ENCODE assay signal across 11 cellular contexts in genomic region chr2:173970421-173971042, GRCh38.
"Had no signal": no experiment of that assay in that cellular context is flagged by ENCODE, and none has a peak within 500 bp of the region (broad histone marks: within the 10 kb centered on the region; RNA-seq: fewer than 3 reads in every experiment).

No MANE protein-coding gene starts in this region.

- H3K36me3 Mint-ChIP-seq: activated CD4-positive, alpha-beta memory T cell treated with anti-CD3 and anti-CD28 coated beads for 36 hours; naive thymus-derived CD8-positive, alpha-beta T cell had no signal

- ATAC-seq: gastroesophageal sphincter; naive thymus-derived CD8-positive, alpha-beta T cell had no signal

- H3K4me3 ChIP-seq: gastroesophageal sphincter, left ventricle myocardium inferior, suprapubic skin, upper lobe of left lung had no signal

- H3K27me3 Mint-ChIP-seq: stimulated activated naive CD8-positive, alpha-beta T cell treated with anti-CD3 and anti-CD28 coated beads, Interleukin-15, Interleukin-2, amounts not matched to agents 100 ng/mL and 50 ng/mL, for 24 hours had no signal

- H3K9me3 Mint-ChIP-seq: activated CD4-positive, alpha-beta memory T cell treated with anti-CD3 and anti-CD28 coated beads for 36 hours; activated T-cell treated with anti-CD3 and anti-CD28 coated beads, Interleukin-2, amount 50 U/mL, for 24 hours; naive thymus-derived CD8-positive, alpha-beta T cell; stimulated activated naive CD8-positive, alpha-beta T cell treated with anti-CD3 and anti-CD28 coated beads, Interleukin-15, Interleukin-2, amounts not matched to agents 100 ng/mL and 50 ng/mL, for 24 hours had no signal

- H3K27me3 ChIP-seq: gastroesophageal sphincter, suprapubic skin, upper lobe of left lung had no signal

- H3K27ac Mint-ChIP-seq: activated CD4-positive, alpha-beta memory T cell treated with anti-CD3 and anti-CD28 coated beads for 36 hours; stimulated activated naive CD8-positive, alpha-beta T cell treated with anti-CD3 and anti-CD28 coated beads, Interleukin-15, Interleukin-2, amounts not matched to agents 100 ng/mL and 50 ng/mL, for 24 hours had no signal

- H3K9me3 ChIP-seq: gastroesophageal sphincter, left ventricle myocardium inferior, suprapubic skin, upper lobe of left lung had no signal

- H3K4me3 Mint-ChIP-seq: activated CD4-positive, alpha-beta memory T cell treated with anti-CD3 and anti-CD28 coated beads for 36 hours; activated T-cell treated with anti-CD3 and anti-CD28 coated beads, Interleukin-2, amount 50 U/mL, for 24 hours; naive thymus-derived CD8-positive, alpha-beta T cell; stimulated activated naive CD8-positive, alpha-beta T cell treated with anti-CD3 and anti-CD28 coated beads, Interleukin-15, Interleukin-2, amounts not matched to agents 100 ng/mL and 50 ng/mL, for 24 hours had no signal

- DNase-seq: activated effector memory CD4-positive, alpha-beta T cell treated with Interleukin-2 at 50 U/mL for 16 hours; activated naive CD4-positive, alpha-beta T cell treated with anti-CD3 and anti-CD28 coated beads, Interleukin-2, amount 50 U/mL, for 16 hours; activated T-cell treated with anti-CD3 and anti-CD28 coated beads, Interleukin-2, amount 50 U/mL, for 24 hours; left ventricle myocardium inferior; naive thymus-derived CD8-positive, alpha-beta T cell; T-helper 9 cell; upper lobe of left lung had no signal

- H3K27ac ChIP-seq: gastroesophageal sphincter, left ventricle myocardium inferior, suprapubic skin, upper lobe of left lung had no signal
